Comparison of ENCODE assay signal across 8 cellular contexts in the genomic region with DNA sequence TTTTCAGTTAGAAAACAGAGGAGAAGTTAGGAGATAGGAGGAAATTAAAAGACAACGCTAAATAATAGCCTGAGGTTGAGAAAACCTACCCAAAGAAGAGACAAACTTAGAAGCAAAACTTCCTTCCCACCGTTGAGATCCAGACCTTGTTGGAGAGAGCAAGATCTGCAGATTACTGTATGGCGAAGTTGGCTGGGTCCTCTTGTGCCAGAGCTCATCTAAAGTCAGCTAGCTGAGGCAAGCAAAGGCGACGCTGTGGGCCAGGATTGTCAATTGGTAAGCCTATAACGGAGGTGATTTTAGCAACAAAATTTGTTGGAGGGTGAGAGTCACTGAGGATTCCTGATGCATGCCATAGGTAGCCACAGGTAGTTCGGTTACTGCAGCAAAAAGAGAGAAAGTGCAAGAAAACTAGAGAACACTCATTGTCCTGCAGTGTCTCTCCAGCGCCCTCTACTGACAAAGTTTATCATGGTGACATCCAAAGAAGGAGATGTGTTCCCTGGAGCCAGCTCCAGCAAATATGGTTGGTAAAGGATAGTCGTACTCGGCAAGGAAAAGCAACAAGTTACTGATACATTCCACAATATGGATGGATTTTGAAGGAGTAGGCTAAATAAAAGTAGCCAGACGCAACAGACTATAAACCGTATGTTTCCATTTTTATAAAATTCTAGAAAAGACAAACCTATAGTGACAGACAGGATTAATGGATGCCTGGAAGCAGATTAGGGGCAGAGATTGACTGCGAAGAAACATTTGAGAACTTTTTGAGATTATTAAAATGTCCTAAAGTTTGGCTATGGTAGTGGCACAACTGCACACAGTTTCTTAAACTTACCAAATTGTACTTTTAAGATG. TPM values are rescaled to one million over a fixed set of nuclear protein-coding genes. Genes with fewer than 3 reads are reported as not detected.
DNase-seq lines count a peak whose midpoint lies in the region; ATAC-seq, FAIRE-seq and TF ChIP-seq lines count a peak whose summit lies in the region.

No MANE protein-coding gene starts in this region.

- no peaks in the 10 kb centered on the region for H3K4me1 ChIP-seq in pancreas

- H3K4me3 ChIP-seq in pancreas: no peak overlapping the region

- DNase-seq in NCI-H146 (lab: John Stamatoyannopoulos, UW) (peak; percentile 42), NCI-H146 treated with DMSO at 0.1 percent for 48 hours (lab: John Stamatoyannopoulos, UW; ENCODE audit: unreplicated experiment) (no peak), RCC 7860 (ENCODE audit: low spot score) (peak; percentile 29), ecto neural progenitor cell (ENCODE audit: low spot score) (peak; percentile 55), pancreas (peak in 3 of 6 donors; percentile 13 to 24 (median 23)), DMS153 (lab: John Stamatoyannopoulos, UW) (no peak)

- no peak overlapping the region for H3K27ac ChIP-seq in pancreas

- ATAC-seq in GM18861 (IDR thresholded peaks at IDR 0.05; ENCODE audit: unreplicated experiment) (peak; percentile 59), HG03439 (IDR thresholded peaks at IDR 0.05; ENCODE audit: unreplicated experiment) (peak; percentile 73), pancreas (peak; percentile 49 to 81 (median 60))

- peak; percentile 17 to 39 (median 28) for TF ChIP-seq CTCF in pancreas (IDR thresholded peaks at IDR 0.05)

- intact Hi-C loops in pancreas (cut with DNase I): no loop called here

- no peaks in the 10 kb centered on the region for H3K9me3 ChIP-seq in pancreas

- H3K36me3 ChIP-seq in pancreas: no peaks in the 10 kb centered on the region

- no peak for FAIRE-seq in RCC 7860 (lab: Jason Lieb, UNC)
- FAIRE-seq in pancreas (lab: Jason Lieb, UNC): no peak

- WGBS in pancreas, 2 donors: 42 to 45% methylated on average over 13 of the region's 13 CpGs

- H3K27me3 ChIP-seq in pancreas: no peaks in the 10 kb centered on the region

RNA-seq across cellular contexts. Expression of a gene that starts 9.8 kb away (rescaled TPM):
- total RNA-seq in pancreas: not detected
- polyA plus RNA-seq in pancreas: not detected

RNA-seq across cellular contexts. Expression of a gene that starts 46.6 kb away (rescaled TPM):
- total RNA-seq in pancreas: not detected
- not detected for polyA plus RNA-seq in pancreas

Comparison
In these comparisons a context has a peak if more than half of its experiments do, and no peak if none do; other contexts are left out.
1. DNase-seq: peak in NCI-H146 (single experiment), RCC 7860 (single experiment) and ecto neural progenitor cell (single experiment); none in NCI-H146 treated with DMSO at 0.1 percent for 48 hours (single experiment) and DMS153 (single experiment).
2. Peak in every context shown above with its lines, with median percentiles within 50 percentile points of each other: ATAC-seq.